In genomic region chr1:159980076-159980475, GRCh38 we compare ENCODE assay signal across 32 cellular contexts. TPM values are rescaled to one million over a fixed set of nuclear protein-coding genes. Genes with fewer than 3 reads are reported as not detected.
"Had no signal": no experiment of that assay in that cellular context is flagged by ENCODE, and none has a peak within 500 bp of the region (broad histone marks: within the 10 kb centered on the region; RNA-seq: fewer than 3 reads in every experiment).

No MANE protein-coding gene starts in this region.

- ATAC-seq: activated CD4-positive, alpha-beta T cell treated with anti-CD3 and anti-CD28 coated beads for 36 hours; activated CD8-positive, alpha-beta T cell treated with anti-CD3 and anti-CD28 coated beads, Interleukin-2, amount 10 ng/mL, durations not matched to agents 7 days and 5 days; activated naive CD8-positive, alpha-beta T cell treated with anti-CD3 and anti-CD28 coated beads, Interleukin-2, amount 50 U/mL, for 24 hours; activated T-cell treated with anti-CD3 and anti-CD28 coated beads, Interleukin-2, amount 50 U/mL, for 4 hours; activated T-helper 17 cell treated with anti-CD3 and anti-CD28 coated beads, Interleukin-2, amount 50 U/mL, for 72 hours; T-helper 17 cell had no signal

- DNase-seq: activated CD4-positive, alpha-beta memory T cell treated with anti-CD3 and anti-CD28 coated beads for 36 hours; activated CD4-positive, alpha-beta T cell treated with anti-CD3 and anti-CD28 coated beads for 36 hours; activated CD4-positive, alpha-beta T cell treated with anti-CD3 and anti-CD28 coated beads, Interleukin-2, amount 10 ng/mL, durations not matched to agents 24 days and 14 days; activated CD4-positive, CD25-positive, alpha-beta regulatory T cell; activated CD4-positive, CD25-positive, alpha-beta regulatory T cell treated with anti-CD3 and anti-CD28 coated beads, Interleukin-2, amount 50 U/mL, for 72 hours; activated CD8-positive, alpha-beta T cell treated with anti-CD3 and anti-CD28 coated beads, Interleukin-2, amount 10 ng/mL, durations not matched to agents 7 days and 5 days; activated effector memory CD4-positive, alpha-beta T cell treated with Interleukin-2 at 50 U/mL for 16 hours; activated gamma-delta T cell treated with Interleukin-2 at 50 U/mL for 16 hours; activated naive CD4-positive, alpha-beta T cell treated with Interleukin-2 at 50 U/mL for 16 hours; activated naive CD8-positive, alpha-beta T cell treated with anti-CD3 and anti-CD28 coated beads for 36 hours; activated naive CD8-positive, alpha-beta T cell treated with anti-CD3 and anti-CD28 coated beads, Interleukin-2, amount 50 U/mL, for 24 hours; activated T-cell treated with anti-CD3 and anti-CD28 coated beads, Interleukin-2, amount 50 U/mL, for 4 hours; adrenal gland; amygdala; central memory CD4-positive, alpha-beta T cell; cerebellar nuclear complex; colonic mucosa; dorsolateral prefrontal cortex; effector memory CD4-positive, alpha-beta T cell; erythroblast; esophagus squamous epithelium; foreskin melanocyte; SW 1271; T-helper 1 cell; T-helper 17 cell; T1000 had no signal

- H3K4me3 ChIP-seq: adrenal gland, ascending aorta, breast epithelium, cardiac muscle cell, colonic mucosa, dorsolateral prefrontal cortex, esophagus squamous epithelium had no signal

- H3K27me3 ChIP-seq: ascending aorta, breast epithelium, colonic mucosa, esophagus squamous epithelium had no signal

- H3K27ac ChIP-seq: adrenal gland, ascending aorta, breast epithelium, cardiac muscle cell, colonic mucosa, dorsolateral prefrontal cortex, esophagus squamous epithelium had no signal

- H3K9me3 ChIP-seq: adrenal gland, ascending aorta, breast epithelium, colonic mucosa, esophagus squamous epithelium had no signal

- H3K4me1 ChIP-seq: adrenal gland, ascending aorta, breast epithelium, colonic mucosa, esophagus squamous epithelium had no signal

- H3K36me3 ChIP-seq: adrenal gland, ascending aorta, breast epithelium, cardiac muscle cell, colonic mucosa had no signal

RNA-seq across cellular contexts. Expression of gene SLAMF9, which starts 26.0 kb away (rescaled TPM):
- total RNA-seq: activated CD4-positive, alpha-beta memory T cell treated with anti-CD3 and anti-CD28 coated beads for 36 hours; activated CD4-positive, alpha-beta T cell treated with anti-CD3 and anti-CD28 coated beads for 36 hours; activated CD4-positive, alpha-beta T cell treated with anti-CD3 and anti-CD28 coated beads, Interleukin-2, amount 10 ng/mL, durations not matched to agents 24 days and 14 days; activated CD8-positive, alpha-beta T cell treated with anti-CD3 and anti-CD28 coated beads, Interleukin-2, amount 10 ng/mL, durations not matched to agents 7 days and 5 days; activated naive CD8-positive, alpha-beta T cell treated with anti-CD3 and anti-CD28 coated beads for 36 hours; activated T-cell treated with anti-CD3 and anti-CD28 coated beads, Interleukin-2, amount 50 U/mL, for 4 hours; activated T-helper 17 cell treated with anti-CD3 and anti-CD28 coated beads, Interleukin-2, amount 50 U/mL, for 72 hours; adrenal gland; ascending aorta; breast epithelium; cardiac muscle cell; colonic mucosa; fibroblast of lung; fibroblast of villous mesenchyme; T-helper 17 cell had no signal

RNA-seq across cellular contexts. Expression of gene IGSF9, which starts 34.7 kb away (rescaled TPM):
- total RNA-seq: activated CD4-positive, alpha-beta T cell treated with anti-CD3 and anti-CD28 coated beads, Interleukin-2, amount 10 ng/mL, durations not matched to agents 24 days and 14 days; activated CD8-positive, alpha-beta T cell treated with anti-CD3 and anti-CD28 coated beads, Interleukin-2, amount 10 ng/mL, durations not matched to agents 7 days and 5 days; activated T-helper 17 cell treated with anti-CD3 and anti-CD28 coated beads, Interleukin-2, amount 50 U/mL, for 72 hours; fibroblast of villous mesenchyme had no signal
